11 cellular contexts compared by ENCODE assay signal in the genomic region with DNA sequence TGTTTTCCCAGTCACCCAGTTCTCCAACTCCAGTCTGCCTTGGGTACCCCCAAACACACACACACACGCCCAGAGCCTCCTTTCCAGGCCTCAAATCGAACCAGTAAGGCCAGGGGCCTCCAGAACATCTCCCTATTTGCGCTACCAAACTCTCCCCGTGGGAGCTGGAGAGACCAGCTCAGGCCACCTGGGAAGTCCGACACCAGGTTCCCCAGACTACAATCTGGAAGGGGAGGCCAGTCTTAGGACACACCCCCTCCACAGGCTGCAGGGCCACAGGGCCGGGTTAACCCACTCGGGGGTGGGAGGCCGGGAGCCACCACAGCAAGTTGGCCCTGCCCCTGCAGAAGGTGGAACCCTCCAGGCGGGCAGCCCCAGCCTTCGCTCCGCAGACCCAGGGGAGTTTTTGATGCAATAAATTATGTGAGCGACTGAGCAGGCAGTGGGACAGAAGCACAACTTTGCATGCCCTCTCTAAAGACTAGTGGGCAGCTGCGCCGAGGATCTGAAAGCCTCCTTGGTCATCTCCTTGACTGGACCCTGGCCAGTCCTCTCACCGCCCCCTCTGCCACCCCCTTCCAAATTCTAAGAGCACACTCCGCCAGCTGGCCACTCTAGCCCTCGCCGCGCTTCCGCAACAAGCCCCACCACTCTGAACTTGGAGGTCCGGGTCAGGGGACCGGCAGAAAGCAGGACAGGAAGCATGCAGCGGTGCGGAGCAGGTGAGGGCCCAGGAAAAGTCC. TPM values are rescaled to one million over a fixed set of nuclear protein-coding genes. Genes with fewer than 3 reads are reported as not detected.
DNase-seq lines count a peak whose midpoint lies in the region; ATAC-seq and TF ChIP-seq lines count a peak whose summit lies in the region.
"Had no signal": no experiment of that assay in that cellular context is flagged by ENCODE, and none has a peak within 500 bp of the region (broad histone marks: within the 10 kb centered on the region; RNA-seq: fewer than 3 reads in every experiment).

No MANE protein-coding gene starts in this region.

- H3K9me3 ChIP-seq in IMR-90 (ENCODE audit: control insufficient read depth, insufficient read depth, low read length) (no peaks in the 10 kb centered on the region), skeletal muscle tissue (ENCODE audit: control insufficient read depth in 3 of 3, low read length in 3 of 3) (no peaks in the 10 kb centered on the region), PC-3 (ENCODE audit: low read length) (no peaks in the 10 kb centered on the region)

- H4K91ac ChIP-seq in IMR-90 (ENCODE audit: insufficient read depth, low read depth, low read length) = no peak overlapping the region

- WGBS in IMR-90 (ENCODE audit: extremely low coverage in 2 of 2, insufficient read length in 1 of 2), 2 experiments = 60% methylated on average over 1 of the region's 24 CpGs; no CpG with 5 or more reads in 1 of the 2 experiments

- peaks cover 3% of the 10 kb centered on the region for H3K9me3 Mint-ChIP-seq in memory B cell

- H3K4me3 Mint-ChIP-seq in memory B cell = peak overlapping the region; percentile 27

- H3K27ac ChIP-seq in IMR-90 (ENCODE audit: insufficient read depth, low read length) (no peak overlapping the region), skeletal muscle tissue (ENCODE audit: low read depth, low read length) (no peak overlapping the region), PC-3 (ENCODE audit: low read length) (no peak overlapping the region), caudate nucleus (ENCODE audit: low read depth, low read length) (no peak overlapping the region)

- BruUV-seq in IMR-90 (replicated peaks; lab: Mats Ljungman, UMichigan) (no TSS peak), PC-3 (replicated peaks; lab: Mats Ljungman, UMichigan) (no TSS peak)

- no peak overlapping the region for H2AK5ac ChIP-seq in IMR-90 (ENCODE audit: low read depth, low read length)

- H3K4me2 ChIP-seq in IMR-90 (ENCODE audit: low read depth, low read length) (peak overlapping the region; percentile 30; the same call in 1 of the 2 replicates), PC-3 (ENCODE audit: low read length) (no peak overlapping the region)

- H3K4ac ChIP-seq in IMR-90 (ENCODE audit: low read depth, low read length) = no peak overlapping the region

- no peaks in the 10 kb centered on the region for H3K9me2 ChIP-seq in PC-3 (replicated peaks; ENCODE audit: low read length)

- H2BK5ac ChIP-seq in IMR-90 (ENCODE audit: low read depth, low read length, poor library complexity, severe bottlenecking) = no peak overlapping the region

- H3K9me1 ChIP-seq in IMR-90 (ENCODE audit: insufficient read depth, low read length) = peaks cover 5% of the 10 kb centered on the region

- TF ChIP-seq CTCF in IMR-90 (conservative IDR thresholded peaks at IDR 0.05; ENCODE audit: low read depth, low read length) (no peak), choroid plexus epithelial cell (conservative IDR thresholded peaks at IDR 0.05; ENCODE audit: low read depth, low read length) (no peak), PC-3 (conservative IDR thresholded peaks at IDR 0.05; ENCODE audit: low read depth, low read length) (no peak)

- no peak overlapping the region for H3K56ac ChIP-seq in IMR-90 (ENCODE audit: extremely low read depth, insufficient read depth, low read length)

- no peak overlapping the region for H2AFZ ChIP-seq in IMR-90 (replicated peaks; ENCODE audit: low read length, poor library complexity)
- H2AFZ ChIP-seq in PC-3 (ENCODE audit: low read length) = no peak overlapping the region

- H3K79me2 ChIP-seq in PC-3 (ENCODE audit: low read length) = no peaks in the 10 kb centered on the region

- POLR2A ChIA-PET in IMR-90 (lab: Charles Lee; ENCODE audit: unreplicated experiment) = no interaction called here
- POLR2A ChIA-PET in PC-3 (lab: Charles Lee; ENCODE audit: unreplicated experiment) = no interaction called here

- no peaks in the 10 kb centered on the region for H3F3A ChIP-seq in PC-3 (ENCODE audit: low read length, unreplicated experiment)

- ATAC-seq in IMR-90 (ENCODE audit: low read depth) (no peak), memory B cell (ENCODE audit: low read depth) (no peak), HG03108 (IDR thresholded peaks at IDR 0.05; ENCODE audit: unreplicated experiment) (no peak), PC-3 (no peak)

- no peak overlapping the region for H4K5ac ChIP-seq in IMR-90 (ENCODE audit: low read depth, low read length)

- H3K27me3 Mint-ChIP-seq in memory B cell = peaks cover 37% of the 10 kb centered on the region

- no peak for TF ChIP-seq RAD21 in IMR-90 (IDR thresholded peaks at IDR 0.05; ENCODE audit: low read length)

- H2BK15ac ChIP-seq in IMR-90 (ENCODE audit: low read depth, low read length) = no peak overlapping the region

- H3K4me1 ChIP-seq in IMR-90 (ENCODE audit: control insufficient read depth, insufficient read depth, low read length) (no peaks in the 10 kb centered on the region; the same call in 1 of the 2 replicates), skeletal muscle tissue (ENCODE audit: control insufficient read depth in 3 of 3, insufficient read depth in 3 of 3, low read length in 3 of 3) (peaks cover 0 to 7% (median 7%) of the 10 kb centered on the region in 3 donors), PC-3 (ENCODE audit: insufficient read depth, low read length) (peaks cover 6% of the 10 kb centered on the region; the same call in 1 of the 2 replicates)

- no peaks in the 10 kb centered on the region for H3K36me3 Mint-ChIP-seq in memory B cell

- H4K20me1 ChIP-seq in IMR-90 (ENCODE audit: insufficient read depth, low read length) (peaks cover 33% of the 10 kb centered on the region), PC-3 (ENCODE audit: low read length) (no peaks in the 10 kb centered on the region)

- dilution Hi-C loops in IMR-90 (cut with HindIII; ENCODE audit: low sequenced_read_pairs, unreplicated experiment) = no loop called here

- H2AK9ac ChIP-seq in IMR-90 (replicated peaks; ENCODE audit: low read depth, low read length, poor library complexity) = no peak overlapping the region

- no peak overlapping the region for H3K27ac Mint-ChIP-seq in memory B cell

- in situ Hi-C loops in IMR-90 (cut with MboI; ENCODE audit: low sequenced_read_pairs) = no loop called here

- H3K14ac ChIP-seq in IMR-90 (replicated peaks; ENCODE audit: low read depth, low read length) = no peak overlapping the region

- H2BK20ac ChIP-seq in IMR-90 (ENCODE audit: low read depth, low read length) = no peak overlapping the region

- no peak overlapping the region for H3K23ac ChIP-seq in IMR-90 (ENCODE audit: low read depth, low read length)

- H3K36me3 ChIP-seq in IMR-90 (ENCODE audit: control insufficient read depth, insufficient read depth, low read length) = peaks cover 2% of the 10 kb centered on the region; the same call in 1 of the 2 replicates
- peaks cover 5 to 8% (median 7%) of the 10 kb centered on the region in 3 donors for H3K36me3 ChIP-seq in skeletal muscle tissue (ENCODE audit: control insufficient read depth in 3 of 3, insufficient read depth in 3 of 3, low read length in 3 of 3)
- H3K36me3 ChIP-seq in PC-3 (ENCODE audit: low read depth, low read length) = no peaks in the 10 kb centered on the region

- peaks cover 14% of the 10 kb centered on the region for H3K4me1 Mint-ChIP-seq in memory B cell

- H3K9ac ChIP-seq in IMR-90 (ENCODE audit: low read depth, low read length) (0 out of 2 replicates have a peak overlapping the region, but pooled peaks have one; percentile 28), skeletal muscle tissue (ENCODE audit: low read depth in 1 of 3, low read length in 3 of 3) (peak overlapping the region in 1 of 3 donors; percentile 8), PC-3 (ENCODE audit: low read length) (no peak overlapping the region)

- TF ChIP-seq POLR2A in IMR-90 (IDR thresholded peaks at IDR 0.05; ENCODE audit: low read depth, low read length) = no peak

- no peak overlapping the region for H2BK120ac ChIP-seq in IMR-90 (ENCODE audit: low read depth, low read length)

- no peak for DNase-seq in IMR-90
- no peak for DNase-seq in choroid plexus epithelial cell (ENCODE audit: low read depth)
- no peak for DNase-seq in memory B cell (ENCODE audit: low spot score in 2 of 2)
- no peak for DNase-seq in PC-3
- DNase-seq in caudate nucleus (lab: John Stamatoyannopoulos, UW) = no peak
- DNase-seq: activated CD4-positive, alpha-beta T cell treated with anti-CD3 and anti-CD28 coated beads, Interleukin-2, amount 50 U/mL, for 48 hours; activated gamma-delta T cell treated with Interleukin-2 at 50 U/mL for 16 hours had no signal

- no peak overlapping the region for H3K18ac ChIP-seq in IMR-90 (ENCODE audit: low read depth, low read length)

- H3K27me3 ChIP-seq in IMR-90 (ENCODE audit: control insufficient read depth, insufficient read depth, low read length) (peaks cover 56% of the 10 kb centered on the region), skeletal muscle tissue (ENCODE audit: control insufficient read depth in 3 of 3, insufficient read depth in 3 of 3, low read length in 3 of 3) (peaks cover 49 to 51% (median 50%) of the 10 kb centered on the region in 3 donors), PC-3 (ENCODE audit: low read length) (peaks cover 25% of the 10 kb centered on the region)

- intact Hi-C loops in IMR-90 (cut with micrococcal nuclease) = loop anchor here (5.0 kb wide), 1 partner anchor 39 kb away; no protein-coding TSS in a partner anchor
- intact Hi-C loops in PC-3 (cut with micrococcal nuclease) = no loop called here

- no peak overlapping the region for H4K8ac ChIP-seq in IMR-90 (ENCODE audit: low read depth in 2 of 2, low read length in 2 of 2)

- H3K4me3 ChIP-seq in IMR-90 (ENCODE audit: insufficient read depth, low read depth, low read length) = peak overlapping the region; percentile 16; the same call in 1 of the 2 replicates
- peak overlapping the region; percentile 55 for H3K4me3 ChIP-seq in choroid plexus epithelial cell (ENCODE audit: low read depth, low read length)
- peak overlapping the region; percentile 27 to 56 (median 52) for H3K4me3 ChIP-seq in skeletal muscle tissue (ENCODE audit: low read length in 3 of 3)
- H3K4me3 ChIP-seq in PC-3 (ENCODE audit: low read length) = no peak overlapping the region

- H3K79me1 ChIP-seq in IMR-90 (ENCODE audit: low read depth in 1 of 2, low read length in 2 of 2) = peaks cover 0 to 8% of the 10 kb centered on the region in 2 experiments; a peak in 2 of 4 replicates

- CTCF ChIA-PET in IMR-90 (lab: Yijun Ruan, JAX) = interaction anchor here (1.4 kb wide), 1 partner anchor 14 kb away, joined by 7 read pairs; no protein-coding TSS in a partner anchor
- CTCF ChIA-PET in PC-3 (lab: Charles Lee) = no interaction called here

RNA-seq across cellular contexts. Expression of a gene that starts 2.8 kb away (rescaled TPM):
- total RNA-seq in IMR-90 (2012; rRNA removed) (2.3 and 5.0 TPM in 2 replicates), skeletal muscle tissue (711 TPM), PC-3 (2014; rRNA removed) (5.0 and 5.1 TPM in 2 replicates)
- polyA plus RNA-seq in IMR-90 (2012; rRNA removed) = 17.5 and 21.8 TPM in 2 replicates
- 20.6 and 23.2 TPM in 2 replicates for polyA plus RNA-seq in IMR-90 (2012; cell fraction: cytosol; rRNA removed)
- 4.8 and 6.4 TPM in 2 replicates for polyA plus RNA-seq in IMR-90 (2012; cell fraction: nucleus; rRNA removed; ENCODE audit: low replicate concordance)
- total RNA-seq: T-helper 2 cell treated with Interferon-gamma antibody and Interleukin-4, amounts not matched to agents 100 ng/mL and 5 ng/mL, for 36 hours had no signal

RNA-seq across cellular contexts. Expression of a gene that starts 24.6 kb away (rescaled TPM):
- total RNA-seq in IMR-90 (2012; rRNA removed) (not detected in 2 replicates), skeletal muscle tissue (not detected), PC-3 (2014; rRNA removed) (not detected in 2 replicates)
- polyA plus RNA-seq in IMR-90 (2012; rRNA removed) = not detected in 2 replicates
- polyA plus RNA-seq in IMR-90 (2012; cell fraction: cytosol; rRNA removed) = not detected in 2 replicates
- polyA plus RNA-seq in IMR-90 (2012; cell fraction: nucleus; rRNA removed; ENCODE audit: low replicate concordance) = not detected in 2 replicates
- total RNA-seq: fibroblast of lung; T-helper 2 cell treated with Interferon-gamma antibody and Interleukin-4, amounts not matched to agents 100 ng/mL and 5 ng/mL, for 36 hours had no signal
- polyA plus RNA-seq: fibroblast of lung had no signal

RNA-seq across cellular contexts. Expression of a gene that starts 35.2 kb away (rescaled TPM):
- total RNA-seq in IMR-90 (2012; rRNA removed) (not detected in 2 replicates), skeletal muscle tissue (not detected), PC-3 (2014; rRNA removed) (8.3 and 11.2 TPM in 2 replicates)
- 0.06 and 0.10 TPM in 2 replicates for polyA plus RNA-seq in IMR-90 (2012; rRNA removed)
- polyA plus RNA-seq in IMR-90 (2012; cell fraction: cytosol; rRNA removed) = 0.03 TPM in 1 of 2 replicates, not detected in the other
- polyA plus RNA-seq in IMR-90 (2012; cell fraction: nucleus; rRNA removed; ENCODE audit: low replicate concordance) = 0.08 TPM in 1 of 2 replicates, not detected in the other
- total RNA-seq: T-helper 2 cell treated with Interferon-gamma antibody and Interleukin-4, amounts not matched to agents 100 ng/mL and 5 ng/mL, for 36 hours had no signal
- polyA plus RNA-seq: fibroblast of lung had no signal

Comparison
In these comparisons a context has a peak if more than half of its experiments do, and no peak if none do; other contexts are left out.
1. RNA of a gene that starts 2.8 kb away (total RNA-seq): 711 TPM in skeletal muscle tissue (single experiment); 5.0 to 5.1 TPM in PC-3 and 2.3 to 5.0 TPM in IMR-90; every median in the first group is over 100 times any median in the second.